8 cellular contexts compared by ENCODE assay signal in genomic region chr3:159766563-159767185, GRCh38.
DNase-seq lines count a peak whose midpoint lies in the region; TF ChIP-seq lines count a peak whose summit lies in the region.

No MANE protein-coding gene starts in this region.

- H3K4me1 ChIP-seq in testis, result peaks cover 3% of the 10 kb centered on the region
- H3K4me1 ChIP-seq in effector memory CD4-positive, alpha-beta T cell (ENCODE audit: control insufficient read depth, insufficient read depth, low read length, poor library complexity, severe bottlenecking), result no peaks in the 10 kb centered on the region

- peak; percentile 34 to 45 for DNase-seq in SHP77 (lab: John Stamatoyannopoulos, UW)
- DNase-seq in SHP77 treated with DMSO at 0.1 percent for 48 hours (lab: John Stamatoyannopoulos, UW), result no peak
- DNase-seq in RPMI7951 (ENCODE audit: low read depth), result peak; percentile 64
- DNase-seq in germinal center (ENCODE audit: low spot score), result peak; percentile 17
- DNase-seq in testis, result no peak
- DNase-seq in activated naive CD4-positive, alpha-beta T cell treated with Interleukin-2 at 50 U/mL for 16 hours, result no peak
- no peak for DNase-seq in effector memory CD4-positive, alpha-beta T cell
- no peak for DNase-seq in activated T-cell treated with anti-CD3 and anti-CD28 coated beads, Interleukin-2, amount 50 U/mL, for 48 hours

- 75 to 79% methylated on average over 2 of the region's 2 CpGs for WGBS in testis, 2 donors

- intact Hi-C loops in testis (cut with DNase I; ENCODE audit: low total_unique reads), result no loop called here

- H3K27ac ChIP-seq in testis, result no peak overlapping the region
- no peak overlapping the region for H3K27ac ChIP-seq in effector memory CD4-positive, alpha-beta T cell (ENCODE audit: insufficient read depth, low read length, poor library complexity, severe bottlenecking)

- H3K36me3 ChIP-seq in testis (ENCODE audit: low read depth, missing control alignments), result no peaks in the 10 kb centered on the region
- H3K36me3 ChIP-seq in effector memory CD4-positive, alpha-beta T cell (ENCODE audit: control insufficient read depth, insufficient read depth, low read length), result no peaks in the 10 kb centered on the region

- H3K27me3 ChIP-seq in testis, result no peaks in the 10 kb centered on the region
- peaks cover 12% of the 10 kb centered on the region for H3K27me3 ChIP-seq in effector memory CD4-positive, alpha-beta T cell (replicated peaks; ENCODE audit: control insufficient read depth, insufficient read depth, low read length, poor library complexity, severe bottlenecking)

- no peak for TF ChIP-seq POLR2A in testis (IDR thresholded peaks at IDR 0.05)

- peak in 2 of 3 experiments; percentile 14 to 18 for TF ChIP-seq CTCF in testis (IDR thresholded peaks at IDR 0.05)

- no peak overlapping the region for H3K4me3 ChIP-seq in testis
- H3K4me3 ChIP-seq in effector memory CD4-positive, alpha-beta T cell (ENCODE audit: insufficient read depth, low read depth, low read length, poor library complexity, severe bottlenecking), result no peak overlapping the region

- no peaks in the 10 kb centered on the region for H3K9me3 ChIP-seq in testis
- no peaks in the 10 kb centered on the region for H3K9me3 ChIP-seq in effector memory CD4-positive, alpha-beta T cell (ENCODE audit: control insufficient read depth, low read length)

Comparison
In these comparisons a context has a peak if more than half of its experiments do, and no peak if none do; other contexts are left out.
1. DNase-seq: peak in SHP77 (2 of 2), RPMI7951 (single experiment) and germinal center (single experiment); none in SHP77 treated with DMSO at 0.1 percent for 48 hours (single experiment), testis (single experiment), activated naive CD4-positive, alpha-beta T cell treated with Interleukin-2 at 50 U/mL for 16 hours (single experiment), effector memory CD4-positive, alpha-beta T cell (0 of 3) and activated T-cell treated with anti-CD3 and anti-CD28 coated beads, Interleukin-2, amount 50 U/mL, for 48 hours (0 of 2).